ENCODE assay signal across 14 cellular contexts in genomic region chr7:46545790-46546189, GRCh38.
DNase-seq lines count a peak whose midpoint lies in the region; ATAC-seq, FAIRE-seq and TF ChIP-seq lines count a peak whose summit lies in the region.
"Had no signal": no experiment of that assay in that cellular context is flagged by ENCODE, and none has a peak within 500 bp of the region (broad histone marks: within the 10 kb centered on the region; RNA-seq: fewer than 3 reads in every experiment).

No MANE protein-coding gene starts in this region.

- peak; percentile 63 for FAIRE-seq in keratinocyte (lab: Jason Lieb, UNC)

- dilution Hi-C loops in keratinocyte (cut with MboI; ENCODE audit: extremely low pct_ligation_motif_present, low sequenced_read_pairs): no loop called here

- H3K36me3 ChIP-seq in HUES48 (ENCODE audit: control insufficient read depth, insufficient read depth, low read length) (no peaks in the 10 kb centered on the region), keratinocyte (ENCODE audit: control insufficient read depth in 2 of 2, extremely low read depth in 1 of 2, insufficient read depth in 2 of 2, low read length in 2 of 2) (no peaks in the 10 kb centered on the region)

- DNase-seq in ACHN (peak; percentile 68), astrocyte of the spinal cord (ENCODE audit: low read depth, low spot score) (peak; percentile 86), keratinocyte (ENCODE audit: low read depth, low spot score) (no peak), NCI-H2081 (lab: John Stamatoyannopoulos, UW) (no peak), NCI-H2227 (lab: John Stamatoyannopoulos, UW; ENCODE audit: unreplicated experiment) (no peak)
- DNase-seq: activated CD4-positive, alpha-beta memory T cell treated with anti-CD3 and anti-CD28 coated beads, Interleukin-2, amount 10 ng/mL, durations not matched to agents 7 days and 5 days; activated naive CD4-positive, alpha-beta T cell treated with anti-CD3 and anti-CD28 coated beads, Interleukin-2, amount 10 ng/mL, durations not matched to agents 7 days and 5 days; H7; naive thymus-derived CD8-positive, alpha-beta T cell; NCI-H510A had no signal

- H3K4me1 ChIP-seq in HUES48 (ENCODE audit: control insufficient read depth, insufficient read depth, low read length): peaks cover 10% of the 10 kb centered on the region
- H3K4me1 ChIP-seq in keratinocyte (ENCODE audit: control insufficient read depth, extremely low read depth, insufficient read depth, low read length): peaks cover 47% of the 10 kb centered on the region

- peak overlapping the region; percentile 28 for H3K27ac ChIP-seq in HUES48 (ENCODE audit: low read depth, low read length)
- peak overlapping the region; percentile 97 for H3K27ac ChIP-seq in keratinocyte (ENCODE audit: control insufficient read depth, insufficient read depth, low read length)

- no peak for TF ChIP-seq CTCF in astrocyte of the spinal cord (IDR thresholded peaks at IDR 0.05; ENCODE audit: low read depth, low read length)
- no peak for TF ChIP-seq CTCF in keratinocyte (optimal IDR thresholded peaks at IDR 0.05 in 1 of 3, IDR thresholded peaks at IDR 0.05 in 1 of 3, conservative IDR thresholded peaks at IDR 0.05 in 1 of 3; ENCODE audit: extremely low read depth in 1 of 3, insufficient read depth in 2 of 3, low read length in 3 of 3)

- H3K9me1 ChIP-seq in keratinocyte (ENCODE audit: control insufficient read depth, extremely low read depth, insufficient read depth, low read length): no peaks in the 10 kb centered on the region

- H3K79me2 ChIP-seq in keratinocyte (ENCODE audit: control insufficient read depth, insufficient read depth, low read length): no peaks in the 10 kb centered on the region

- H3K9me3 ChIP-seq in HUES48 (ENCODE audit: control insufficient read depth, insufficient read depth, low read length): no peaks in the 10 kb centered on the region
- no peaks in the 10 kb centered on the region for H3K9me3 ChIP-seq in keratinocyte (ENCODE audit: control insufficient read depth, low read depth, low read length)

- H4K20me1 ChIP-seq in keratinocyte (ENCODE audit: control insufficient read depth, extremely low read depth, insufficient read depth, low read length): no peaks in the 10 kb centered on the region

- H3K27me3 ChIP-seq in HUES48 (ENCODE audit: control insufficient read depth, insufficient read depth, low read length) (no peaks in the 10 kb centered on the region), keratinocyte (ENCODE audit: control insufficient read depth, extremely low read depth, insufficient read depth, low read length) (no peaks in the 10 kb centered on the region)

- ATAC-seq in GM19023 (IDR thresholded peaks at IDR 0.05; ENCODE audit: unreplicated experiment) (no peak), HG02763 (IDR thresholded peaks at IDR 0.05; ENCODE audit: unreplicated experiment) (no peak)
- ATAC-seq: naive thymus-derived CD8-positive, alpha-beta T cell; stimulated activated effector memory CD8-positive, alpha-beta T cell treated with anti-CD3 and anti-CD28 coated beads, Interleukin-12 subunit alpha, Interleukin-12 subunit beta, amount 100 ng/mL, for 72 hours had no signal

- in situ Hi-C loops in ACHN (cut with HindIII; ENCODE audit: low pct_ligation_motif_present, low pct_unique_long_range_greater_than_20kb, low sequenced_read_pairs) (no loop called here), astrocyte of the spinal cord (cut with HindIII; ENCODE audit: low sequenced_read_pairs) (no loop called here)

- peak overlapping the region; percentile 45 for H3K4me2 ChIP-seq in keratinocyte (ENCODE audit: control insufficient read depth, extremely low read depth, insufficient read depth, low read depth, low read length)

- H2AFZ ChIP-seq in keratinocyte (ENCODE audit: control insufficient read depth, low read length): no peak overlapping the region

- H3K9ac ChIP-seq in HUES48 (ENCODE audit: low read depth, low read length): no peak overlapping the region
- H3K9ac ChIP-seq in keratinocyte (ENCODE audit: control insufficient read depth, extremely low read depth, insufficient read depth, low read length): no peak overlapping the region

- H3K4me3 ChIP-seq in HUES48 (ENCODE audit: low read depth, low read length) (no peak overlapping the region), astrocyte of the spinal cord (ENCODE audit: low read depth, low read length) (no peak overlapping the region), keratinocyte (ENCODE audit: control insufficient read depth in 2 of 3, extremely low read depth in 1 of 3, insufficient read depth in 2 of 3, low read depth in 1 of 3, low read length in 3 of 3) (no peak overlapping the region)

Comparison
In these comparisons a context has a peak if more than half of its experiments do, and no peak if none do; other contexts are left out.
1. DNase-seq: peak in ACHN (single experiment) and astrocyte of the spinal cord (single experiment); none in keratinocyte (single experiment), NCI-H2081 (0 of 2) and NCI-H2227 (single experiment).